27 cellular contexts compared by ENCODE assay signal in the genomic region with DNA sequence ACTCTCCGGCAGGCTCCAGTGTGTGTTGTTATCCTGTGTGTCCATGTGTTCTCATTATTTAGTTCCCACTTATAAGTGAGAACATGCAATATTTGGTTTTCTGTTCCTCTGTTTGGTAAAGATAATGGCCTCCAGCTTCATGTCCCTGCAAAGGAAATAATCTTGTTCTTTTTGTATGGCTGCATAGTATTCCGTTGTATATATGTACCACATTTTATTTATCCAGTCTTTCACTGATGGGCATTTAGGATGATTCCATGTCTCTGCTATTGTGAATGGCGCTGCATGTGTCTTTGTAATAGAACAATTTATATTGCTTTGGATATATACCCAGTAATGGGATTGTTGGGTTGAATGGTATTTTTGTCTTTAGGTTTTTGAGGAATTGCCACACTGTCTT.
DNase-seq lines count a peak whose midpoint lies in the region; ATAC-seq and TF ChIP-seq lines count a peak whose summit lies in the region.
"Had no signal": no experiment of that assay in that cellular context is flagged by ENCODE, and none has a peak within 500 bp of the region (broad histone marks: within the 10 kb centered on the region; RNA-seq: fewer than 3 reads in every experiment).

No MANE protein-coding gene starts in this region.

- no peak overlapping the region for H3K27ac ChIP-seq in SK-N-SH (ENCODE audit: low read depth in 2 of 2, low read length in 1 of 2)
- H3K27ac ChIP-seq: 22Rv1; A549; BLaER1; BLaER1 treated with 17β-estradiol and CSF1 and Interleukin-3, amounts not matched to agents 10 nM and 100 nM; C4-2B had no signal

- no peak for TF ChIP-seq EP300 in SK-N-SH (IDR thresholded peaks at IDR 0.05; ENCODE audit: borderline replicate concordance in 1 of 2, low read depth in 1 of 2, low read length in 1 of 2)

- H4K20me1 ChIP-seq in SK-N-SH (ENCODE audit: insufficient read depth) = no peaks in the 10 kb centered on the region
- H4K20me1 ChIP-seq: BLaER1; BLaER1 treated with 17β-estradiol and CSF1 and Interleukin-3, amounts not matched to agents 10 nM and 100 nM had no signal

- H3K4me3 ChIP-seq in SK-N-SH (ENCODE audit: low read depth in 2 of 2, low read length in 1 of 2) = no peak overlapping the region
- H3K4me3 ChIP-seq: A549; BLaER1; BLaER1 treated with 17β-estradiol and CSF1 and Interleukin-3, amounts not matched to agents 10 nM and 100 nM had no signal

- POLR2A ChIA-PET in SK-N-SH (lab: Yijun Ruan, JAX) = no interaction called here

- H3K9me2 ChIP-seq in SK-N-SH = 0 out of 2 replicates have a peak, but pooled peaks cover 2% of the 10 kb centered on the region

- no peaks in the 10 kb centered on the region for H3K27me3 ChIP-seq in SK-N-SH (ENCODE audit: insufficient read depth)
- H3K27me3 ChIP-seq: BE2C; BLaER1; BLaER1 treated with 17β-estradiol and CSF1 and Interleukin-3, amounts not matched to agents 10 nM and 100 nM had no signal

- H3K36me3 ChIP-seq in SK-N-SH (replicated peaks in 1 of 2; ENCODE audit: control insufficient read depth in 1 of 2, insufficient read depth in 2 of 2, low read length in 1 of 2) = no peaks in the 10 kb centered on the region
- H3K36me3 ChIP-seq: BE2C; BLaER1; BLaER1 treated with 17β-estradiol and CSF1 and Interleukin-3, amounts not matched to agents 10 nM and 100 nM had no signal

- 31% methylated on average over 3 of the region's 3 CpGs for WGBS in SK-N-SH (ENCODE audit: low lambda C conversion rate)

- no peaks in the 10 kb centered on the region for H3F3A ChIP-seq in SK-N-SH (replicated peaks; ENCODE audit: insufficient read depth)

- no peak overlapping the region for H2AFZ ChIP-seq in SK-N-SH (ENCODE audit: low read depth)

- H3K9ac ChIP-seq in SK-N-SH = no peak overlapping the region
- H3K9ac ChIP-seq: BLaER1; BLaER1 treated with 17β-estradiol and CSF1 and Interleukin-3, amounts not matched to agents 10 nM and 100 nM had no signal

- CTCF ChIA-PET in SK-N-SH (lab: Yijun Ruan, JAX) = no interaction called here

- no peak for ATAC-seq in SK-N-SH treated with all-trans-retinoic acid at 6 μM for 48 hours
- ATAC-seq: A549; CD8-positive, alpha-beta T cell had no signal

- no peak for TF ChIP-seq CTCF in SK-N-SH (IDR thresholded peaks at IDR 0.05)

- H3K9me3 ChIP-seq in SK-N-SH = peaks cover 11% of the 10 kb centered on the region
- H3K9me3 ChIP-seq: A549; BE2C; BLaER1; BLaER1 treated with 17β-estradiol and CSF1 and Interleukin-3, amounts not matched to agents 10 nM and 100 nM; Caco-2 had no signal

- H3K4me2 ChIP-seq in SK-N-SH = no peak overlapping the region
- H3K4me2 ChIP-seq: A549; BLaER1; BLaER1 treated with 17β-estradiol and CSF1 and Interleukin-3, amounts not matched to agents 10 nM and 100 nM had no signal

- DNase-seq in SK-N-SH = no peak
- DNase-seq: 8988T; ACHN; AML-193; BE2C; C1 segment of cervical spinal cord; Caco-2; Calu3; CD4-positive, alpha-beta memory T cell; CD4-positive, alpha-beta T cell; CD4-positive, CD25-positive, alpha-beta regulatory T cell; CD8-positive, alpha-beta memory T cell; CD8-positive, alpha-beta T cell; COR-L47; DMS 273 treated with DMSO at 0.1 percent for 48 hours; DMS153; DMS53; DMS79; DMS79 treated with DMSO at 0.1 percent for 48 hours; DND-41; EL had no signal

- no peak for TF ChIP-seq RAD21 in SK-N-SH (IDR thresholded peaks at IDR 0.05; ENCODE audit: low read length)

- no peaks in the 10 kb centered on the region for H3K4me1 ChIP-seq in SK-N-SH (ENCODE audit: control insufficient read depth in 1 of 2, insufficient read depth in 2 of 2, low read depth in 1 of 2, low read length in 1 of 2)
- H3K4me1 ChIP-seq: A549; BE2C; BLaER1; BLaER1 treated with 17β-estradiol and CSF1 and Interleukin-3, amounts not matched to agents 10 nM and 100 nM; Caco-2 had no signal

- no peaks in the 10 kb centered on the region for H3K79me2 ChIP-seq in SK-N-SH (ENCODE audit: insufficient read depth)

TF ChIP-seq in SK-N-SH treated with all-trans-retinoic acid at 6 μM for 48 hours, 23 proteins besides CTCF, POLR2A, EP300 and RAD21:
- TF ChIP-seq ZNF8 (CRISPR knock-in tag; IDR thresholded peaks at IDR 0.05) = peak; percentile 91
- TF ChIP-seq, protein P1, sequence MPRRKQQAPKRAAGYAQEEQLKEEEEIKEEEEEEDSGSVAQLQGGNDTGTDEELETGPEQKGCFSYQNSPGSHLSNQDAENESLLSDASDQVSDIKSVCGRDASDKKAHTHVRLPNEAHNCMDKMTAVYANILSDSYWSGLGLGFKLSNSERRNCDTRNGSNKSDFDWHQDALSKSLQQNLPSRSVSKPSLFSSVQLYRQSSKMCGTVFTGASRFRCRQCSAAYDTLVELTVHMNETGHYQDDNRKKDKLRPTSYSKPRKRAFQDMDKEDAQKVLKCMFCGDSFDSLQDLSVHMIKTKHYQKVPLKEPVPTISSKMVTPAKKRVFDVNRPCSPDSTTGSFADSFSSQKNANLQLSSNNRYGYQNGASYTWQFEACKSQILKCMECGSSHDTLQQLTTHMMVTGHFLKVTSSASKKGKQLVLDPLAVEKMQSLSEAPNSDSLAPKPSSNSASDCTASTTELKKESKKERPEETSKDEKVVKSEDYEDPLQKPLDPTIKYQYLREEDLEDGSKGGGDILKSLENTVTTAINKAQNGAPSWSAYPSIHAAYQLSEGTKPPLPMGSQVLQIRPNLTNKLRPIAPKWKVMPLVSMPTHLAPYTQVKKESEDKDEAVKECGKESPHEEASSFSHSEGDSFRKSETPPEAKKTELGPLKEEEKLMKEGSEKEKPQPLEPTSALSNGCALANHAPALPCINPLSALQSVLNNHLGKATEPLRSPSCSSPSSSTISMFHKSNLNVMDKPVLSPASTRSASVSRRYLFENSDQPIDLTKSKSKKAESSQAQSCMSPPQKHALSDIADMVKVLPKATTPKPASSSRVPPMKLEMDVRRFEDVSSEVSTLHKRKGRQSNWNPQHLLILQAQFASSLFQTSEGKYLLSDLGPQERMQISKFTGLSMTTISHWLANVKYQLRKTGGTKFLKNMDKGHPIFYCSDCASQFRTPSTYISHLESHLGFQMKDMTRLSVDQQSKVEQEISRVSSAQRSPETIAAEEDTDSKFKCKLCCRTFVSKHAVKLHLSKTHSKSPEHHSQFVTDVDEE (CRISPR knock-in tag; IDR thresholded peaks at IDR 0.05) = no peak

TF ChIP-seq in SK-N-SH, 30 proteins besides CTCF, POLR2A, EP300 and RAD21:
- TF ChIP-seq FOSL2 (IDR thresholded peaks at IDR 0.05; ENCODE audit: borderline replicate concordance, low read depth) = no peak
